In genomic region chr11:31720666-31721199, GRCh38 we compare ENCODE assay signal across 17 cellular contexts.
DNase-seq lines count a peak whose midpoint lies in the region; ATAC-seq lines count a peak whose summit lies in the region.
"Had no signal": no experiment of that assay in that cellular context is flagged by ENCODE, and none has a peak within 500 bp of the region (broad histone marks: within the 10 kb centered on the region; RNA-seq: fewer than 3 reads in every experiment).

No MANE protein-coding gene starts in this region.

- ATAC-seq in stimulated activated memory B cell treated with anti-CD40 and anti-IgM and Interleukin-4, amounts not matched to agents 10 μg/mL and 1 μg/mL and 100 μg/mL, for 72 hours = no peak
- ATAC-seq: CD8-positive, alpha-beta T cell; SK-N-SH treated with all-trans-retinoic acid at 6 μM for 48 hours had no signal

- no peaks in the 10 kb centered on the region for H3K9me3 Mint-ChIP-seq in stimulated activated memory B cell treated with anti-CD40 and anti-IgM and Interleukin-4, amounts not matched to agents 10 μg/mL and 1 μg/mL and 100 μg/mL, for 72 hours
- H3K9me3 Mint-ChIP-seq in T-helper 2 cell treated with Interferon-gamma antibody and Interleukin-4, amounts not matched to agents 5 μg/mL and 100 μg/mL, for 36 hours = no peaks in the 10 kb centered on the region
- H3K9me3 Mint-ChIP-seq: CD8-positive, alpha-beta T cell had no signal

- no peaks in the 10 kb centered on the region for H3K27me3 Mint-ChIP-seq in stimulated activated memory B cell treated with anti-CD40 and anti-IgM and Interleukin-4, amounts not matched to agents 10 μg/mL and 1 μg/mL and 100 μg/mL, for 72 hours
- H3K27me3 Mint-ChIP-seq in T-helper 2 cell treated with Interferon-gamma antibody and Interleukin-4, amounts not matched to agents 5 μg/mL and 100 μg/mL, for 36 hours (ENCODE audit: low read depth) = no peaks in the 10 kb centered on the region

- DNase-seq in DMS 273 (lab: John Stamatoyannopoulos, UW; ENCODE audit: unreplicated experiment) (peak; percentile 17), DMS 273 treated with DMSO at 0.1 percent for 48 hours (lab: John Stamatoyannopoulos, UW) (no peak), NCI-H446 treated with DMSO at 0.1 percent for 48 hours (lab: John Stamatoyannopoulos, UW) (peak; percentile 96), fibroblast of gingiva (ENCODE audit: low read depth) (peak; percentile 47), pons (ENCODE audit: low spot score) (peak; percentile 25), foreskin melanocyte (no peak)
- DNase-seq in T-helper 2 cell treated with Interferon-gamma antibody and Interleukin-4, amounts not matched to agents 5 μg/mL and 100 μg/mL, for 36 hours (ENCODE audit: low spot score) = no peak
- DNase-seq: ACHN; CD8-positive, alpha-beta T cell; GOT3; MG63; NCI-H187; NCI-H2227 treated with DMSO at 0.1 percent for 48 hours; NCI-H524; Peyer's patch had no signal

- H3K27ac Mint-ChIP-seq in stimulated activated memory B cell treated with anti-CD40 and anti-IgM and Interleukin-4, amounts not matched to agents 10 μg/mL and 1 μg/mL and 100 μg/mL, for 72 hours = no peak overlapping the region
- H3K27ac Mint-ChIP-seq in T-helper 2 cell treated with Interferon-gamma antibody and Interleukin-4, amounts not matched to agents 5 μg/mL and 100 μg/mL, for 36 hours = no peak overlapping the region
- H3K27ac Mint-ChIP-seq: CD8-positive, alpha-beta T cell had no signal

- no peak overlapping the region for H3K4me3 Mint-ChIP-seq in stimulated activated memory B cell treated with anti-CD40 and anti-IgM and Interleukin-4, amounts not matched to agents 10 μg/mL and 1 μg/mL and 100 μg/mL, for 72 hours
- H3K4me3 Mint-ChIP-seq in T-helper 2 cell treated with Interferon-gamma antibody and Interleukin-4, amounts not matched to agents 5 μg/mL and 100 μg/mL, for 36 hours = no peak overlapping the region
- H3K4me3 Mint-ChIP-seq: CD8-positive, alpha-beta T cell had no signal

- peaks cover 57% of the 10 kb centered on the region for H3K36me3 Mint-ChIP-seq in stimulated activated memory B cell treated with anti-CD40 and anti-IgM and Interleukin-4, amounts not matched to agents 10 μg/mL and 1 μg/mL and 100 μg/mL, for 72 hours
- H3K36me3 Mint-ChIP-seq in T-helper 2 cell treated with Interferon-gamma antibody and Interleukin-4, amounts not matched to agents 5 μg/mL and 100 μg/mL, for 36 hours (ENCODE audit: low read depth) = no peaks in the 10 kb centered on the region

- no peaks in the 10 kb centered on the region for H3K4me1 Mint-ChIP-seq in stimulated activated memory B cell treated with anti-CD40 and anti-IgM and Interleukin-4, amounts not matched to agents 10 μg/mL and 1 μg/mL and 100 μg/mL, for 72 hours
- H3K4me1 Mint-ChIP-seq in T-helper 2 cell treated with Interferon-gamma antibody and Interleukin-4, amounts not matched to agents 5 μg/mL and 100 μg/mL, for 36 hours (ENCODE audit: low read depth) = peaks cover 5% of the 10 kb centered on the region

Comparison
In these comparisons a context has a peak if more than half of its experiments do, and no peak if none do; other contexts are left out.
1. DNase-seq: peak in DMS 273 (single experiment), NCI-H446 treated with DMSO at 0.1 percent for 48 hours (single experiment), fibroblast of gingiva (single experiment) and pons (single experiment); none in DMS 273 treated with DMSO at 0.1 percent for 48 hours (single experiment), foreskin melanocyte (single experiment) and T-helper 2 cell treated with Interferon-gamma antibody and Interleukin-4, amounts not matched to agents 5 μg/mL and 100 μg/mL, for 36 hours (single experiment).